27 cellular contexts compared by ENCODE assay signal in the genomic region with DNA sequence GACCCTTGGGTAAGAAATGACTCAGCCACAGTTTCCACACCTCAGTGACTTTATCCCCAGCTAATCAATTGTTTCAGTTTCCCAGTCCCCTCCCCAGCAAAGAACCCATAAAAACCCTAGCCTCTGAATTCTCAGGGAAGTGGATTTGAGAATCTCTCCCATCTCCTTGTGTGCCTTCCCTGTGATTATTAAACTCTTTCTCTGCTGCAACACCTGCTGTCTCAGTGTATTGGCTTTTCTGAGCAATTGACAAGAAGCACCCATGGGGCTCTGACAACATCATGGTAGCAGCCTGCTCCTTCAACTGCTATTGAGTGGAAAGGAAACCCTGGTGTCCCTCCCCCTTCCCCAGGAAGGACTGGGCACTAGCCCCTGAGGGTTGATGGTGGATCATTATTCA.
"Had no signal": no experiment of that assay in that cellular context is flagged by ENCODE, and none has a peak within 500 bp of the region (broad histone marks: within the 10 kb centered on the region; RNA-seq: fewer than 3 reads in every experiment).

No MANE protein-coding gene starts in this region.

- ATAC-seq: left lung; mucosa of descending colon; natural killer cell treated with Interleukin-12 subunit alpha and Interleukin-12 subunit beta and Interleukin-15 and Interleukin-18, amount 100 ng/mL, for 72 hours; right cardiac atrium had no signal

- H3K27ac ChIP-seq: epithelial cell of prostate, esophagus squamous epithelium, left lung, spleen, tibial nerve, VCaP had no signal

- H3K4me3 Mint-ChIP-seq: activated CD4-positive, alpha-beta memory T cell treated with anti-CD3 and anti-CD28 coated beads for 36 hours; activated naive CD8-positive, alpha-beta T cell; activated T-helper 1 cell treated with anti-CD3 and anti-CD28 coated beads, Interleukin-12 subunit alpha, Interleukin-12 subunit beta, Interleukin-2, Interleukin-4 antibody, amounts not matched to agents 30 ng/mL and 10 ng/mL and 1 ng/mL, durations not matched to agents 14 hours and 24 hours and 36 hours; natural killer cell treated with Interleukin-12 subunit alpha and Interleukin-12 subunit beta and Interleukin-15 and Interleukin-18, amount 100 ng/mL, for 72 hours; T-helper 1 cell treated with Interleukin-12 subunit alpha and Interleukin-12 subunit beta and Interleukin-4 antibody, amounts not matched to agents 30 μg/mL and 1 μg/mL, for 36 hours had no signal

- H3K4me1 ChIP-seq: esophagus squamous epithelium, left lung, spleen, tibial nerve had no signal

- H3K36me3 Mint-ChIP-seq: activated naive CD8-positive, alpha-beta T cell had no signal

- H3K27me3 ChIP-seq: esophagus squamous epithelium, left lung, spleen, tibial nerve had no signal

- H3K36me3 ChIP-seq: esophagus squamous epithelium, left lung, spleen, tibial nerve had no signal

- H3K27ac Mint-ChIP-seq: activated CD4-positive, alpha-beta memory T cell treated with anti-CD3 and anti-CD28 coated beads for 36 hours; activated naive CD8-positive, alpha-beta T cell; activated T-helper 1 cell treated with anti-CD3 and anti-CD28 coated beads, Interleukin-12 subunit alpha, Interleukin-12 subunit beta, Interleukin-2, Interleukin-4 antibody, amounts not matched to agents 30 ng/mL and 10 ng/mL and 1 ng/mL, durations not matched to agents 14 hours and 24 hours and 36 hours; natural killer cell treated with Interleukin-12 subunit alpha and Interleukin-12 subunit beta and Interleukin-15 and Interleukin-18, amount 100 ng/mL, for 72 hours; T-helper 1 cell treated with Interleukin-12 subunit alpha and Interleukin-12 subunit beta and Interleukin-4 antibody, amounts not matched to agents 30 μg/mL and 1 μg/mL, for 36 hours had no signal

- FAIRE-seq: colon, endometrium, frontal cortex, islet of Langerhans, TTC549 had no signal

- H3K27me3 Mint-ChIP-seq: activated CD4-positive, alpha-beta memory T cell treated with anti-CD3 and anti-CD28 coated beads for 36 hours had no signal

- H3K4me3 ChIP-seq: esophagus squamous epithelium, left lung, lung, mucosa of descending colon, spleen, tibial nerve had no signal

- DNase-seq: activated CD4-positive, alpha-beta memory T cell treated with anti-CD3 and anti-CD28 coated beads for 36 hours; activated CD4-positive, alpha-beta T cell treated with anti-CD3 and anti-CD28 coated beads for 48 hours; activated CD8-positive, alpha-beta memory T cell treated with anti-CD3 and anti-CD28 coated beads, Interleukin-2, amount 50 U/mL, for 4 hours; activated T-cell treated with anti-CD3 and anti-CD28 coated beads, Interleukin-2, amount 50 U/mL, for 1 hour; anterior cingulate cortex; effector CD8-positive, alpha-beta T cell; esophagus squamous epithelium; left lung; mucosa of descending colon; posterior cingulate gyrus; right cardiac atrium; spleen; stimulated activated naive CD4-positive, alpha-beta T cell; T-helper 9 cell had no signal
